12 cellular contexts compared by ENCODE assay signal in genomic region chr17:21410371-21410770, GRCh38. TPM values are rescaled to one million over a fixed set of nuclear protein-coding genes. Genes with fewer than 3 reads are reported as not detected.
"Had no signal": no experiment of that assay in that cellular context is flagged by ENCODE, and none has a peak within 500 bp of the region (broad histone marks: within the 10 kb centered on the region; RNA-seq: fewer than 3 reads in every experiment).

No MANE protein-coding gene starts in this region.

RNA-seq across cellular contexts. Expression of gene KCNJ12, which starts 34.2 kb away (rescaled TPM):
- total RNA-seq: activated CD4-positive, alpha-beta memory T cell treated with anti-CD3 and anti-CD28 coated beads for 36 hours; activated CD4-positive, alpha-beta T cell treated with anti-CD3 and anti-CD28 coated beads for 36 hours; activated CD4-positive, alpha-beta T cell treated with anti-CD3 and anti-CD28 coated beads, Interleukin-2, amount 10 ng/mL, durations not matched to agents 24 days and 14 days; activated CD8-positive, alpha-beta memory T cell treated with anti-CD3 and anti-CD28 coated beads for 36 hours; activated CD8-positive, alpha-beta memory T cell treated with anti-CD3 and anti-CD28 coated beads, Interleukin-2, amount 10 ng/mL, durations not matched to agents 7 days and 5 days; activated CD8-positive, alpha-beta T cell treated with anti-CD3 and anti-CD28 coated beads, Interleukin-2, amount 10 ng/mL, durations not matched to agents 7 days and 5 days; activated naive CD4-positive, alpha-beta T cell treated with anti-CD3 and anti-CD28 coated beads for 36 hours; activated naive CD4-positive, alpha-beta T cell treated with anti-CD3 and anti-CD28 coated beads, Interleukin-2, amount 50 U/mL, for 72 hours; activated naive CD8-positive, alpha-beta T cell treated with anti-CD3 and anti-CD28 coated beads, Interleukin-2, amount 10 ng/mL, durations not matched to agents 7 days and 5 days; activated T-helper 1 cell treated with anti-CD3 and anti-CD28 coated beads, Interleukin-12 subunit alpha, Interleukin-12 subunit beta, Interleukin-2, Interleukin-4 antibody, amounts not matched to agents 30 ng/mL and 10 ng/mL and 1 ng/mL, durations not matched to agents 14 hours and 24 hours and 36 hours; activated T-helper 2 cell treated with anti-CD3 and anti-CD28 coated beads, Interferon-gamma antibody, Interleukin-2, Interleukin-4, amounts not matched to agents 10 μg/mL and 5 μg/mL and 100 μg/mL, durations not matched to agents 14 hours and 24 hours and 36 hours; T-helper 1 cell treated with Interleukin-12 subunit alpha and Interleukin-12 subunit beta and Interleukin-4 antibody, amounts not matched to agents 30 ng/mL and 1 ng/mL, for 36 hours had no signal
